8 cellular contexts compared by ENCODE assay signal in genomic region chr2:206271066-206271465, GRCh38. TPM values are rescaled to one million over a fixed set of nuclear protein-coding genes. Genes with fewer than 3 reads are reported as not detected.
"Had no signal": no experiment of that assay in that cellular context is flagged by ENCODE, and none has a peak within 500 bp of the region (broad histone marks: within the 10 kb centered on the region; RNA-seq: fewer than 3 reads in every experiment).

No MANE protein-coding gene starts in this region.

- H3K27ac Mint-ChIP-seq: H9 had no signal

- H2AFZ ChIP-seq: GM23248 had no signal

- H3K27ac ChIP-seq: GM23248 had no signal

- DNase-seq: GM23248, GOT3, H9, HCEC 1CT, KBM-7 had no signal

- H3K4me3 Mint-ChIP-seq: H9 had no signal

- FAIRE-seq: H54, HTR-8/SVneo had no signal

- H3K4me3 ChIP-seq: GM23248 had no signal

- H3K9me3 Mint-ChIP-seq: H9 had no signal

- H3K9ac ChIP-seq: GM23248 had no signal

RNA-seq across cellular contexts. Expression of gene ZDBF2, which starts 3.4 kb away (rescaled TPM):
- total RNA-seq: HT-29 had no signal
